In genomic region chr11:66593303-66593635, GRCh38 we compare ENCODE assay signal across 8 cellular contexts.
DNase-seq lines count a peak whose midpoint lies in the region; ATAC-seq and TF ChIP-seq lines count a peak whose summit lies in the region.

No MANE protein-coding gene starts in this region.

- H3K36me3 ChIP-seq in RWPE2 (ENCODE audit: low read depth) = no peaks in the 10 kb centered on the region
- H3K36me3 ChIP-seq in rectal smooth muscle tissue (ENCODE audit: control insufficient read depth, insufficient read depth, low read length) = no peaks in the 10 kb centered on the region

- peaks cover 38% of the 10 kb centered on the region for H3K4me1 Mint-ChIP-seq in activated naive CD4-positive, alpha-beta T cell treated with anti-CD3 and anti-CD28 coated beads, Interleukin-2, amount 50 U/mL, for 24 hours

- H3K9me3 ChIP-seq in RWPE2 (ENCODE audit: severe bottlenecking) = no peaks in the 10 kb centered on the region

- peak overlapping the region; percentile 100 for H3K27ac Mint-ChIP-seq in activated naive CD4-positive, alpha-beta T cell treated with anti-CD3 and anti-CD28 coated beads, Interleukin-2, amount 50 U/mL, for 24 hours

- peak; percentile 45 for ATAC-seq in RWPE2 (ENCODE audit: low read depth)

- no peak for DNase-seq in activated naive CD4-positive, alpha-beta T cell (lab: John Stamatoyannopoulos, UW)
- DNase-seq in RWPE2 (ENCODE audit: low spot score) (no peak), fibroblast of pulmonary artery (ENCODE audit: low read depth) (no peak), GM03348 (ENCODE audit: low spot score) (no peak), NCI-H1930 (lab: John Stamatoyannopoulos, UW) (no peak), T1000 (lab: John Stamatoyannopoulos, UW) (no peak)

- peak overlapping the region; percentile 58 for H3K9ac ChIP-seq in rectal smooth muscle tissue (ENCODE audit: low read length)

- no peaks in the 10 kb centered on the region for H3K9me3 Mint-ChIP-seq in activated naive CD4-positive, alpha-beta T cell treated with anti-CD3 and anti-CD28 coated beads, Interleukin-2, amount 50 U/mL, for 24 hours

- no peaks in the 10 kb centered on the region for H3K36me3 Mint-ChIP-seq in activated naive CD4-positive, alpha-beta T cell treated with anti-CD3 and anti-CD28 coated beads, Interleukin-2, amount 50 U/mL, for 24 hours

- H3K4me3 Mint-ChIP-seq in activated naive CD4-positive, alpha-beta T cell treated with anti-CD3 and anti-CD28 coated beads, Interleukin-2, amount 50 U/mL, for 24 hours = peak overlapping the region; percentile 100

- TF ChIP-seq CTCF in RWPE2 (IDR thresholded peaks at IDR 0.05; ENCODE audit: poor library complexity, severe bottlenecking) (no peak), fibroblast of pulmonary artery (IDR thresholded peaks at IDR 0.05; ENCODE audit: low read length, missing control alignments) (no peak)

- no peaks in the 10 kb centered on the region for H3K27me3 ChIP-seq in RWPE2 (ENCODE audit: insufficient read depth, poor library complexity, severe bottlenecking)
- no peaks in the 10 kb centered on the region for H3K27me3 ChIP-seq in rectal smooth muscle tissue (ENCODE audit: control insufficient read depth, insufficient read depth, low read length)

- H3K27me3 Mint-ChIP-seq in activated naive CD4-positive, alpha-beta T cell treated with anti-CD3 and anti-CD28 coated beads, Interleukin-2, amount 50 U/mL, for 24 hours = no peaks in the 10 kb centered on the region

- H3K27ac ChIP-seq in RWPE2 (ENCODE audit: poor library complexity, severe bottlenecking) (no peak overlapping the region), rectal smooth muscle tissue (ENCODE audit: low read depth, low read length) (peak overlapping the region; percentile 84)

- H3K4me1 ChIP-seq in RWPE2 (ENCODE audit: insufficient read depth, poor library complexity, severe bottlenecking) (no peaks in the 10 kb centered on the region), rectal smooth muscle tissue (ENCODE audit: control insufficient read depth, insufficient read depth, low read length) (peaks cover 14% of the 10 kb centered on the region)

- H3K4me3 ChIP-seq in RWPE2 (ENCODE audit: severe bottlenecking) (peak overlapping the region; percentile 49), fibroblast of pulmonary artery (replicated peaks; ENCODE audit: low read depth, low read length) (peak overlapping the region; percentile 84), rectal smooth muscle tissue (ENCODE audit: low read length) (peak overlapping the region; percentile 82)
